ENCODE assay signal across 11 cellular contexts in the genomic region with DNA sequence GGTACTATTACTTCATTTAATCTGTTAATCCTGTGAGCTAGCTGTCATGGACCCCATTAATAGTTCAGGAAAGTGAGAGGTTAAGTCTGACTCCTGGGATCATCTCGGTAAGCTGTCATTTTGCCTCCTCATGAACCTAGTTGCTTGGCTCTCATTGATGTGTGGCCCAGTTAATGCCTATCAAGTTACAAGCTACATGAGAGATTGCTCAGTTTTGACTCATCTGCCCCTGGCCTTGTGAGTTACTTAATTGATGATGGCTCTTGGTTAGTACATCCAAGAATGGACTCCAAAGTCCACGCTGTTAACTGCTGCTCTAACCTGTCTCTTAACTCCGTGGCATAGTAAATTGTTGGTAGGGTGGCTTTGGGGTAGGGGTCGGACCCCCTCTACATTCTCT. TPM values are rescaled to one million over a fixed set of nuclear protein-coding genes. Genes with fewer than 3 reads are reported as not detected.
DNase-seq lines count a peak whose midpoint lies in the region; ATAC-seq and TF ChIP-seq lines count a peak whose summit lies in the region.
"Had no signal": no experiment of that assay in that cellular context is flagged by ENCODE, and none has a peak within 500 bp of the region (broad histone marks: within the 10 kb centered on the region; RNA-seq: fewer than 3 reads in every experiment).

No MANE protein-coding gene starts in this region.

- peaks cover 24% of the 10 kb centered on the region for H3K4me1 ChIP-seq in ovary (ENCODE audit: insufficient read depth)

- H3K36me3 ChIP-seq in SK-N-MC (ENCODE audit: insufficient read depth, low read length): peaks cover 21% of the 10 kb centered on the region; the same call in 1 of the 2 replicates
- no peaks in the 10 kb centered on the region for H3K36me3 ChIP-seq in ovary
- H3K36me3 ChIP-seq: tibial nerve had no signal

- no peaks in the 10 kb centered on the region for H3K9me3 Mint-ChIP-seq in activated naive CD4-positive, alpha-beta T cell treated with anti-CD3 and anti-CD28 coated beads, Interleukin-2, amount 50 U/mL, for 24 hours
- H3K9me3 Mint-ChIP-seq in activated naive CD4-positive, alpha-beta T cell treated with anti-CD3 and anti-CD28 coated beads, Interleukin-2, amount 10 ng/mL, durations not matched to agents 7 days and 5 days: no peaks in the 10 kb centered on the region
- no peaks in the 10 kb centered on the region for H3K9me3 Mint-ChIP-seq in stimulated activated naive CD8-positive, alpha-beta T cell treated with anti-CD3 and anti-CD28 coated beads, Interleukin-15, amount 100 ng/mL, for 72 hours
- H3K9me3 Mint-ChIP-seq: CD8-positive, alpha-beta T cell had no signal

- no peak for DNase-seq in activated naive CD4-positive, alpha-beta T cell treated with anti-CD3 and anti-CD28 coated beads, Interleukin-2, amount 10 ng/mL, durations not matched to agents 7 days and 5 days
- DNase-seq in SK-N-MC (ENCODE audit: low read depth, low spot score) (no peak), fibroblast of pulmonary artery (ENCODE audit: low read depth) (peak; percentile 67), ovary (no peak), HuH-7.5 (ENCODE audit: low spot score) (no peak)
- no peak for DNase-seq in stimulated activated naive CD8-positive, alpha-beta T cell treated with anti-CD3 and anti-CD28 coated beads, Interleukin-15, amount 100 ng/mL, for 72 hours
- DNase-seq: CD8-positive, alpha-beta T cell; cortex of kidney had no signal

- no peak overlapping the region for H3K9ac ChIP-seq in SK-N-MC (ENCODE audit: insufficient read length)

- peak overlapping the region; percentile 36; the same call in 1 of the 2 replicates for H3K27ac ChIP-seq in SK-N-MC
- no peak overlapping the region for H3K27ac ChIP-seq in ovary

- peak overlapping the region; percentile 11 for H3K4me3 Mint-ChIP-seq in activated naive CD4-positive, alpha-beta T cell treated with anti-CD3 and anti-CD28 coated beads, Interleukin-2, amount 50 U/mL, for 24 hours
- H3K4me3 Mint-ChIP-seq in activated naive CD4-positive, alpha-beta T cell treated with anti-CD3 and anti-CD28 coated beads, Interleukin-2, amount 10 ng/mL, durations not matched to agents 7 days and 5 days: no peak overlapping the region
- H3K4me3 Mint-ChIP-seq in stimulated activated naive CD8-positive, alpha-beta T cell treated with anti-CD3 and anti-CD28 coated beads, Interleukin-15, amount 100 ng/mL, for 72 hours: peak overlapping the region in 1 of 2 donors; percentile 55
- H3K4me3 Mint-ChIP-seq: CD8-positive, alpha-beta T cell had no signal

- CTCF ChIA-PET in activated naive CD4-positive, alpha-beta T cell treated with anti-CD3 and anti-CD28 coated beads, Interleukin-2, amount 10 ng/mL, durations not matched to agents 7 days and 5 days (lab: Charles Lee): no interaction called here

- intact Hi-C loops in ovary (cut with DNase I): no loop called here

- peaks cover 1% of the 10 kb centered on the region for H3K36me3 Mint-ChIP-seq in activated naive CD4-positive, alpha-beta T cell treated with anti-CD3 and anti-CD28 coated beads, Interleukin-2, amount 50 U/mL, for 24 hours
- peaks cover 3% of the 10 kb centered on the region for H3K36me3 Mint-ChIP-seq in activated naive CD4-positive, alpha-beta T cell treated with anti-CD3 and anti-CD28 coated beads, Interleukin-2, amount 10 ng/mL, durations not matched to agents 7 days and 5 days

- TF ChIP-seq CTCF in fibroblast of pulmonary artery (IDR thresholded peaks at IDR 0.05; ENCODE audit: low read length, missing control alignments) (no peak), ovary (IDR thresholded peaks at IDR 0.05) (no peak)

- H3K4me3 ChIP-seq in SK-N-MC (no peak overlapping the region), fibroblast of pulmonary artery (replicated peaks; ENCODE audit: low read depth, low read length) (no peak overlapping the region), ovary (no peak overlapping the region)
- H3K4me3 ChIP-seq: tibial nerve had no signal

- no peak for TF ChIP-seq EP300 in ovary (IDR thresholded peaks at IDR 0.05)

- peaks cover 81% of the 10 kb centered on the region for H3K4me1 Mint-ChIP-seq in activated naive CD4-positive, alpha-beta T cell treated with anti-CD3 and anti-CD28 coated beads, Interleukin-2, amount 50 U/mL, for 24 hours
- H3K4me1 Mint-ChIP-seq in activated naive CD4-positive, alpha-beta T cell treated with anti-CD3 and anti-CD28 coated beads, Interleukin-2, amount 10 ng/mL, durations not matched to agents 7 days and 5 days: peaks cover 29% of the 10 kb centered on the region
- H3K4me1 Mint-ChIP-seq in stimulated activated naive CD8-positive, alpha-beta T cell treated with anti-CD3 and anti-CD28 coated beads, Interleukin-15, amount 100 ng/mL, for 72 hours: peaks cover 88% of the 10 kb centered on the region

- H3K27ac Mint-ChIP-seq in activated naive CD4-positive, alpha-beta T cell treated with anti-CD3 and anti-CD28 coated beads, Interleukin-2, amount 50 U/mL, for 24 hours: no peak overlapping the region
- no peak overlapping the region for H3K27ac Mint-ChIP-seq in activated naive CD4-positive, alpha-beta T cell treated with anti-CD3 and anti-CD28 coated beads, Interleukin-2, amount 10 ng/mL, durations not matched to agents 7 days and 5 days
- H3K27ac Mint-ChIP-seq in stimulated activated naive CD8-positive, alpha-beta T cell treated with anti-CD3 and anti-CD28 coated beads, Interleukin-15, amount 100 ng/mL, for 72 hours: peak overlapping the region in 1 of 2 donors; percentile 36

- no peaks in the 10 kb centered on the region for H3K27me3 ChIP-seq in ovary
- H3K27me3 ChIP-seq: tibial nerve had no signal

- H3K27me3 Mint-ChIP-seq in activated naive CD4-positive, alpha-beta T cell treated with anti-CD3 and anti-CD28 coated beads, Interleukin-2, amount 50 U/mL, for 24 hours: no peaks in the 10 kb centered on the region
- H3K27me3 Mint-ChIP-seq in activated naive CD4-positive, alpha-beta T cell treated with anti-CD3 and anti-CD28 coated beads, Interleukin-2, amount 10 ng/mL, durations not matched to agents 7 days and 5 days: no peaks in the 10 kb centered on the region
- H3K27me3 Mint-ChIP-seq in stimulated activated naive CD8-positive, alpha-beta T cell treated with anti-CD3 and anti-CD28 coated beads, Interleukin-15, amount 100 ng/mL, for 72 hours: no peaks in the 10 kb centered on the region

- peak; percentile 57 for ATAC-seq in stimulated activated naive CD8-positive, alpha-beta T cell treated with anti-CD3 and anti-CD28 coated beads, Interleukin-15, amount 100 ng/mL, for 72 hours
- ATAC-seq in GM21423 (IDR thresholded peaks at IDR 0.05; ENCODE audit: unreplicated experiment): no peak
- ATAC-seq: CD8-positive, alpha-beta T cell had no signal

- H3K9me3 ChIP-seq in SK-N-MC (ENCODE audit: low read depth, low read length) (no peaks in the 10 kb centered on the region), ovary (no peaks in the 10 kb centered on the region)
- H3K9me3 ChIP-seq: tibial nerve had no signal

- WGBS in ovary, 3 donors: 77 to 89% (median 85%) methylated on average over 4 of the region's 4 CpGs

- no peak for TF ChIP-seq POLR2A in ovary (IDR thresholded peaks at IDR 0.05)

RNA-seq across cellular contexts. Expression of gene LARP1, which starts 23.9 kb away (rescaled TPM):
- total RNA-seq in ovary: 100 to 1,000 TPM in 5 of 7 donors, 10 to 100 TPM in 2; 49.0 to 249 (median 150) TPM
- polyA plus RNA-seq in ovary: 100 to 1,000 TPM in 1 of 2 donors, 10 to 100 TPM in 1; 38.1 to 121 TPM
